ENCODE assay signal across 22 cellular contexts in the genomic region with DNA sequence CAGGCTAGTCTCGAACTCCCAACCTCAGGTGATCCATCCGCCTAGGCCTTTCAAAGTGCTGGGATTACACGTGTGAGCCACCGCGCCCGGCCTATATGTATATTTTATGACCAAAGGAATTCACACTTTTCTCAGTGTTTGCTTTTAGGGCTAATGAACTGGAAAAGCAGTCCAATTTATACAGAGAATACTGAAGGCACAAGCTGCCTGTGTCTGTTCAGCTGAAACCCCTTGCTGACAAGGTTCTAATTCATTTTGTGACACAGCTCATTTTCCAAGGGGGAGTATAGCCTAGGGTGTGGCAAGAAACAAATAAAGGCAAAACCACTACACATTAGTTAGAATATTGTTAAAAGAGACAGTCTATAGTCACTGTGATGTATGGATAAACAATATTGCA.
"Had no signal": no experiment of that assay in that cellular context is flagged by ENCODE, and none has a peak within 500 bp of the region (broad histone marks: within the 10 kb centered on the region; RNA-seq: fewer than 3 reads in every experiment).

No MANE protein-coding gene starts in this region.

- H3K4me3 Mint-ChIP-seq: nephron progenitor cell, T-helper 17 cell had no signal

- H3K27me3 ChIP-seq: right lobe of liver, upper lobe of left lung had no signal

- H3K27ac Mint-ChIP-seq: activated T-helper 2 cell treated with anti-CD3 and anti-CD28 coated beads, Interferon-gamma antibody, Interleukin-2, Interleukin-4, amounts not matched to agents 10 μg/mL and 5 μg/mL and 100 μg/mL, durations not matched to agents 14 hours and 24 hours and 36 hours; nephron progenitor cell; T-helper 17 cell had no signal

- H2AFZ ChIP-seq: parathyroid adenoma had no signal

- H3K9ac ChIP-seq: parathyroid adenoma had no signal

- H3K27me3 Mint-ChIP-seq: T-helper 17 cell had no signal

- ATAC-seq: left colon, right lobe of liver, T-helper 17 cell had no signal

- H3K9me3 ChIP-seq: right lobe of liver, thoracic aorta, upper lobe of left lung had no signal

- H3K79me2 ChIP-seq: parathyroid adenoma had no signal

- H3K4me3 ChIP-seq: right lobe of liver, skin epidermis, thoracic aorta, upper lobe of left lung had no signal

- DNase-seq: activated CD4-positive, alpha-beta T cell treated with anti-CD3 and anti-CD28 coated beads for 48 hours; activated CD4-positive, CD25-positive, alpha-beta regulatory T cell; activated naive CD4-positive, alpha-beta T cell; activated T-cell treated with anti-CD3 and anti-CD28 coated beads, Interleukin-2, amount 50 U/mL, for 1 hour; cerebellar nuclear complex; cortex of kidney; effector CD8-positive, alpha-beta T cell; erythroblast; foreskin fibroblast; left colon; mesenchymal stem cell; nephron progenitor cell; nucleus accumbens; right lobe of liver; stimulated activated CD4-positive, alpha-beta T cell treated with anti-CD3 and anti-CD28 coated beads, Interleukin-1b, Interleukin-23, amount 100 ng/mL, for 48 hours; SW 1271; T-helper 17 cell; upper lobe of left lung had no signal

- H3K27ac ChIP-seq: parathyroid adenoma, right lobe of liver, thoracic aorta, upper lobe of left lung had no signal

- H3K36me3 ChIP-seq: right lobe of liver, thoracic aorta, upper lobe of left lung had no signal

- H3K9me3 Mint-ChIP-seq: activated T-helper 2 cell treated with anti-CD3 and anti-CD28 coated beads, Interferon-gamma antibody, Interleukin-2, Interleukin-4, amounts not matched to agents 10 μg/mL and 5 μg/mL and 100 μg/mL, durations not matched to agents 14 hours and 24 hours and 36 hours; nephron progenitor cell had no signal
